ENCODE assay signal across 8 cellular contexts in genomic region chr16:588639-588888, GRCh38. TPM values are rescaled to one million over a fixed set of nuclear protein-coding genes. Genes with fewer than 3 reads are reported as not detected.
DNase-seq lines count a peak whose midpoint lies in the region; ATAC-seq, FAIRE-seq and TF ChIP-seq lines count a peak whose summit lies in the region.

No MANE protein-coding gene starts in this region.

- H3K9me3 Mint-ChIP-seq in activated B cell treated with CpG ODN at 0.5 μM for 24 hours: no peaks in the 10 kb centered on the region

- H3K36me3 ChIP-seq in duodenal mucosa (ENCODE audit: control insufficient read depth in 1 of 2, insufficient read depth in 2 of 2, low read length in 2 of 2) (no peaks in the 10 kb centered on the region), muscle layer of colon (ENCODE audit: insufficient read depth, low read length) (no peaks in the 10 kb centered on the region), tibial artery (peaks cover 0 to 9% (median 0%) of the 10 kb centered on the region in 3 donors)

- no peaks in the 10 kb centered on the region for H3K27me3 Mint-ChIP-seq in activated B cell treated with CpG ODN at 0.5 μM for 24 hours

- TF ChIP-seq CTCF in A549 (IDR thresholded peaks at IDR 0.05): no peak
- TF ChIP-seq CTCF in activated B cell treated with CpG ODN at 0.5 μM for 24 hours (IDR thresholded peaks at IDR 0.05): no peak
- TF ChIP-seq CTCF in tibial artery (IDR thresholded peaks at IDR 0.05): no peak

- peak overlapping the region; percentile 96 to 98 for H3K27ac ChIP-seq in A549
- H3K27ac ChIP-seq in duodenal mucosa (ENCODE audit: low read depth, low read length): peak overlapping the region; percentile 97
- peak overlapping the region; percentile 84 for H3K27ac ChIP-seq in muscle layer of colon (ENCODE audit: low read depth, low read length)
- peak overlapping the region; percentile 87 to 96 for H3K27ac ChIP-seq in tibial artery

- H3K4me1 Mint-ChIP-seq in activated B cell treated with CpG ODN at 0.5 μM for 24 hours: peaks cover 39% of the 10 kb centered on the region

- TF ChIP-seq POLR2A in A549 (IDR thresholded peaks at IDR 0.05; ENCODE audit: low read length): no peak

- 2% methylated on average over 19 of the region's 21 CpGs for WGBS in A549 (ENCODE audit: missing lambda C conversion rate)

- POLR2A ChIA-PET in A549 (lab: Yijun Ruan, JAX): interaction anchor here (0.8 to 1.3 kb wide), 4 partner anchors 9 to 71 kb away, joined by 3 read pairs; partner anchors contain the start of genes METTL26 and WDR90
- POLR2A ChIA-PET in activated B cell treated with CpG ODN at 0.5 μM for 24 hours (lab: Charles Lee): interaction anchor here (0.6 to 2.3 kb wide), 8 partner anchors 9 to 422 kb away, joined by 3 to 14 read pairs (median 5); partner anchors contain the start of genes METTL26, NHLRC4, PIGQ and WDR90

- TF ChIP-seq EP300 in A549 (IDR thresholded peaks at IDR 0.05): no peak

- FAIRE-seq in A549 (lab: Jason Lieb, UNC): no peak

- ATAC-seq in A549 (peak; percentile 6 to 9), GM18907 (IDR thresholded peaks at IDR 0.05; ENCODE audit: unreplicated experiment) (peak; percentile 8), HG03520 (IDR thresholded peaks at IDR 0.05; ENCODE audit: unreplicated experiment) (peak; percentile 1), activated B cell treated with CpG ODN at 0.5 μM for 24 hours (ENCODE audit: low read depth) (peak; percentile 21)

- DNase-seq in A549 (ENCODE audit: low read depth in 1 of 2, low spot score in 1 of 2) (peak in 1 of 2 experiments; percentile 67), activated B cell treated with CpG ODN at 0.5 μM for 24 hours (peak; percentile 70), tibial artery (peak in 1 of 2 donors; percentile 79), OCI-M2 (lab: John Stamatoyannopoulos, UW; ENCODE audit: unreplicated experiment) (no peak)

- H3K4me1 ChIP-seq in A549 (peaks cover 38% of the 10 kb centered on the region), duodenal mucosa (ENCODE audit: control insufficient read depth in 1 of 2, insufficient read depth in 2 of 2, low read length in 2 of 2) (peaks cover 32 to 46% of the 10 kb centered on the region in 2 donors), muscle layer of colon (ENCODE audit: insufficient read depth, low read length) (peaks cover 27% of the 10 kb centered on the region), tibial artery (peaks cover 0 to 63% (median 39%) of the 10 kb centered on the region in 4 donors)

- intact Hi-C loops in activated B cell treated with CpG ODN at 0.5 μM for 24 hours (cut with micrococcal nuclease): loop anchor here (2.0 to 5.0 kb wide), 3 partner anchors 72 to 186 kb away; partner anchors contain the start of genes CIAO3 and DECR2
- intact Hi-C loops in tibial artery (cut with DNase I; ENCODE audit: low total_unique reads): loop anchor here (10.0 kb wide), 1 partner anchor 46 kb away; the partner anchor contains the start of genes METTL26 and WFIKKN1

- peak overlapping the region; percentile 73 to 88 for H3K9ac ChIP-seq in duodenal mucosa (ENCODE audit: low read depth in 1 of 2, low read length in 2 of 2)
- H3K9ac ChIP-seq in muscle layer of colon (ENCODE audit: low read length): no peak overlapping the region

- H3K27me3 ChIP-seq in duodenal mucosa (ENCODE audit: control insufficient read depth in 1 of 2, insufficient read depth in 2 of 2, low read length in 2 of 2) (peaks cover 3 to 6% of the 10 kb centered on the region in 2 donors), muscle layer of colon (ENCODE audit: control insufficient read depth in 1 of 2, insufficient read depth in 2 of 2, low read length in 2 of 2) (peaks cover 0 to 4% of the 10 kb centered on the region in 2 donors), tibial artery (peaks cover 0 to 5% of the 10 kb centered on the region in 2 donors)

- H3K36me3 Mint-ChIP-seq in activated B cell treated with CpG ODN at 0.5 μM for 24 hours (ENCODE audit: low read depth): peaks cover 7% of the 10 kb centered on the region

- H3K9me3 ChIP-seq in A549 (no peaks in the 10 kb centered on the region), duodenal mucosa (ENCODE audit: control insufficient read depth in 1 of 2, low read length in 2 of 2) (no peaks in the 10 kb centered on the region), muscle layer of colon (ENCODE audit: low read length) (no peaks in the 10 kb centered on the region), tibial artery (no peaks in the 10 kb centered on the region)

- H3K4me3 ChIP-seq in A549 (peak overlapping the region; percentile 90), duodenal mucosa (ENCODE audit: low read depth in 1 of 2, low read length in 2 of 2) (peak overlapping the region; percentile 81 to 83), muscle layer of colon (ENCODE audit: low read depth in 1 of 2, low read length in 2 of 2) (peak overlapping the region; percentile 78 to 92), tibial artery (peak overlapping the region; percentile 73 to 82)

- CTCF ChIA-PET in A549 (lab: Yijun Ruan, JAX): interaction anchor here (0.9 to 1.3 kb wide), 4 partner anchors 9 to 68 kb away, joined by 3 to 5 read pairs (median 4); no protein-coding TSS in a partner anchor
- CTCF ChIA-PET in activated B cell treated with CpG ODN at 0.5 μM for 24 hours (lab: Charles Lee): interaction anchor here (1.3 kb wide), 1 partner anchor 9 kb away, joined by 4 read pairs; no protein-coding TSS in a partner anchor

- H3K4me3 Mint-ChIP-seq in activated B cell treated with CpG ODN at 0.5 μM for 24 hours: peak overlapping the region; percentile 95

- peak overlapping the region; percentile 74 for H3K4me2 ChIP-seq in A549

- no peak for TF ChIP-seq RAD21 in A549 (conservative IDR thresholded peaks at IDR 0.05 in 1 of 2, IDR thresholded peaks at IDR 0.05 in 1 of 2)

- H3K27ac Mint-ChIP-seq in activated B cell treated with CpG ODN at 0.5 μM for 24 hours: peak overlapping the region; percentile 97

TF ChIP-seq in A549, 52 proteins besides CTCF, POLR2A, EP300 and RAD21:
- TF ChIP-seq KDM1A (IDR thresholded peaks at IDR 0.05; ENCODE audit: low read depth): no peak

RNA-seq across cellular contexts. Expression of gene RAB40C, which starts 1.3 kb away (rescaled TPM):
- polyA plus RNA-seq in A549 (2011; rRNA removed) (4.4 and 4.9 TPM in 2 replicates), A549 (2017; fragmentation: RNase III; extraction: RNeasy Plus Mini Kit Qiagen cat#74134 plus additional on column Dnase treatment) (8.1 to 9.7 TPM (median 8.5 TPM) in 3 replicates)
- 12.5 and 18.2 TPM in 2 replicates for polyA plus RNA-seq in A549 (2012; cell fraction: cytosol; rRNA removed)
- 31.5 and 36.8 TPM in 2 replicates for polyA plus RNA-seq in A549 (2012; cell fraction: nucleus; rRNA removed)
- polyA minus RNA-seq in A549 (2011; rRNA and poly(A)+ RNA removed): 3.2 and 7.0 TPM in 2 replicates
- total RNA-seq in activated B cell treated with CpG ODN at 0.5 μM for 24 hours: 10.5 and 13.1 TPM in 2 replicates

RNA-seq across cellular contexts. Expression of gene PIGQ, which starts 18.8 kb away (rescaled TPM):
- polyA plus RNA-seq in A549 (2011; rRNA removed) (13.2 and 15.7 TPM in 2 replicates), A549 (2017; fragmentation: RNase III; extraction: RNeasy Plus Mini Kit Qiagen cat#74134 plus additional on column Dnase treatment) (25.2 to 32.2 TPM (median 31.2 TPM) in 3 replicates)
- 32.0 and 51.6 TPM in 2 replicates for polyA plus RNA-seq in A549 (2012; cell fraction: cytosol; rRNA removed)
- polyA plus RNA-seq in A549 (2012; cell fraction: nucleus; rRNA removed): 141 and 208 TPM in 2 replicates
- polyA minus RNA-seq in A549 (2011; rRNA and poly(A)+ RNA removed): 32.3 and 33.8 TPM in 2 replicates
- total RNA-seq in activated B cell treated with CpG ODN at 0.5 μM for 24 hours: 46.7 and 53.1 TPM in 2 replicates

RNA-seq across cellular contexts. Expression of gene NHLRC4, which starts 21.8 kb away (rescaled TPM):
- 0.03 and 0.13 TPM in 2 replicates for polyA plus RNA-seq in A549 (2011; rRNA removed)
- 0.04 TPM in 2 replicates for polyA plus RNA-seq in A549 (2012; cell fraction: cytosol; rRNA removed)
- polyA plus RNA-seq in A549 (2012; cell fraction: nucleus; rRNA removed): 0.17 and 0.24 TPM in 2 replicates
- polyA plus RNA-seq in A549 (2017; fragmentation: RNase III; extraction: RNeasy Plus Mini Kit Qiagen cat#74134 plus additional on column Dnase treatment): 0.07 to 0.09 TPM (median 0.08 TPM) in 3 replicates
- polyA minus RNA-seq in A549 (2011; rRNA and poly(A)+ RNA removed): not detected in 2 replicates
- total RNA-seq in activated B cell treated with CpG ODN at 0.5 μM for 24 hours: 0.83 and 1.0 TPM in 2 replicates

RNA-seq across cellular contexts. Expression of gene PRR35, which starts 28.4 kb away (rescaled TPM):
- 0.04 TPM in 1 of 2 replicates, not detected in the other for polyA plus RNA-seq in A549 (2011; rRNA removed)
- 0.05 and 0.17 TPM in 2 replicates for polyA plus RNA-seq in A549 (2012; cell fraction: cytosol; rRNA removed)
- polyA plus RNA-seq in A549 (2012; cell fraction: nucleus; rRNA removed): 0.11 and 0.22 TPM in 2 replicates
- 0.04 to 0.10 TPM (median 0.04 TPM) in 3 replicates for polyA plus RNA-seq in A549 (2017; fragmentation: RNase III; extraction: RNeasy Plus Mini Kit Qiagen cat#74134 plus additional on column Dnase treatment)
- polyA minus RNA-seq in A549 (2011; rRNA and poly(A)+ RNA removed): not detected in 2 replicates
- total RNA-seq in activated B cell treated with CpG ODN at 0.5 μM for 24 hours: not detected in 2 replicates

RNA-seq across cellular contexts. Expression of gene WFIKKN1, which starts 42.2 kb away (rescaled TPM):
- 0.05 TPM in 1 of 2 replicates, not detected in the other for polyA plus RNA-seq in A549 (2011; rRNA removed)
- 0.13 TPM in 2 replicates for polyA plus RNA-seq in A549 (2012; cell fraction: cytosol; rRNA removed)
- 0.67 and 1.1 TPM in 2 replicates for polyA plus RNA-seq in A549 (2012; cell fraction: nucleus; rRNA removed)
- polyA plus RNA-seq in A549 (2017; fragmentation: RNase III; extraction: RNeasy Plus Mini Kit Qiagen cat#74134 plus additional on column Dnase treatment): 0.15 to 0.23 TPM (median 0.17 TPM) in 3 replicates
- 0.05 TPM in 1 of 2 replicates, not detected in the other for polyA minus RNA-seq in A549 (2011; rRNA and poly(A)+ RNA removed)
- total RNA-seq in activated B cell treated with CpG ODN at 0.5 μM for 24 hours: 0.42 and 0.47 TPM in 2 replicates
